In the genomic region with DNA sequence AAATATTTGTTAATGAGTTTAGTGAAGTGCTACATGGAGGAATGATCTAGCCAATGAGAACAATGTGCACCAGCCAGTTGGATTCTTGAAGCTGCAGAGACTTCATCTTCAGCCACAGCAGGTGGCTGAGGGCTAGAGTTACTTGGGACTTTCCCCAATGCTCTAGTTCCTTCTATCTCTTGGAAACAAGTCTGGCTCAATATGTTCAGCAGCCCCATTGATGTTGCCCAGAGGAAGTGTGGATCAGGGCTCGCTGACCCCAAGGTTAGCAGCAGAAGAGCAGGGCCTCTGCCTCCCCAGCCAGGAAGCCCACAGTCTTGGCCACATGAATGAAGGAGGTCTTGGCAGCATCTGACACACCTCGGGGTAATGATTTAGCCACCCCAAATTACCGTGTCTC, we compare ENCODE assay signal across 9 cellular contexts.
DNase-seq lines count a peak whose midpoint lies in the region; ATAC-seq and TF ChIP-seq lines count a peak whose summit lies in the region.
"Had no signal": no experiment of that assay in that cellular context is flagged by ENCODE, and none has a peak within 500 bp of the region (broad histone marks: within the 10 kb centered on the region; RNA-seq: fewer than 3 reads in every experiment).

No MANE protein-coding gene starts in this region.

- peak overlapping the region; percentile 72 for H3K4me3 Mint-ChIP-seq in activated naive CD4-positive, alpha-beta T cell treated with anti-CD3 and anti-CD28 coated beads, Interleukin-2, amount 10 ng/mL, durations not matched to agents 7 days and 5 days

- no peaks in the 10 kb centered on the region for H3K9me3 ChIP-seq in upper lobe of right lung

- H3K27me3 ChIP-seq in upper lobe of right lung = no peaks in the 10 kb centered on the region

- peak overlapping the region; percentile 67 for H3K27ac ChIP-seq in upper lobe of right lung

- peaks cover 26% of the 10 kb centered on the region for H3K4me1 Mint-ChIP-seq in activated naive CD4-positive, alpha-beta T cell treated with anti-CD3 and anti-CD28 coated beads, Interleukin-2, amount 10 ng/mL, durations not matched to agents 7 days and 5 days

- no peak overlapping the region for H3K4me3 ChIP-seq in upper lobe of right lung

- no peak for DNase-seq in activated naive CD4-positive, alpha-beta T cell treated with anti-CD3 and anti-CD28 coated beads, Interleukin-2, amount 10 ng/mL, durations not matched to agents 7 days and 5 days
- no peak for DNase-seq in activated naive CD4-positive, alpha-beta T cell treated with anti-CD3 and anti-CD28 coated beads, Interleukin-2, amount 50 U/mL, for 16 hours
- no peak for DNase-seq in upper lobe of right lung
- no peak for DNase-seq in middle frontal gyrus (ENCODE audit: extremely low spot score, low spot score)
- no peak for DNase-seq in NCI-H1930 (lab: John Stamatoyannopoulos, UW)
- DNase-seq in epidermal melanocyte (ENCODE audit: insufficient read length, low spot score) = no peak
- DNase-seq: Calu3 had no signal

- ATAC-seq in HG02870 (IDR thresholded peaks at IDR 0.05; ENCODE audit: unreplicated experiment) (peak; percentile 44), upper lobe of right lung (peak; percentile 54)

- H3K36me3 Mint-ChIP-seq in activated naive CD4-positive, alpha-beta T cell treated with anti-CD3 and anti-CD28 coated beads, Interleukin-2, amount 10 ng/mL, durations not matched to agents 7 days and 5 days = no peaks in the 10 kb centered on the region

- intact Hi-C loops in upper lobe of right lung (cut with DNase I) = no loop called here

- no peaks in the 10 kb centered on the region for H3K4me1 ChIP-seq in upper lobe of right lung

- no peak for TF ChIP-seq CTCF in upper lobe of right lung (IDR thresholded peaks at IDR 0.05)

- no peaks in the 10 kb centered on the region for H3K36me3 ChIP-seq in upper lobe of right lung

- peak; percentile 49; the same call in 1 of the 2 replicates for TF ChIP-seq POLR2A in Raji (IDR thresholded peaks at IDR 0.05; ENCODE audit: insufficient read depth, low read depth, low read length)

- no peaks in the 10 kb centered on the region for H3K9me3 Mint-ChIP-seq in activated naive CD4-positive, alpha-beta T cell treated with anti-CD3 and anti-CD28 coated beads, Interleukin-2, amount 10 ng/mL, durations not matched to agents 7 days and 5 days

- CTCF ChIA-PET in activated naive CD4-positive, alpha-beta T cell treated with anti-CD3 and anti-CD28 coated beads, Interleukin-2, amount 10 ng/mL, durations not matched to agents 7 days and 5 days (lab: Charles Lee) = no interaction called here

- H3K27ac Mint-ChIP-seq in activated naive CD4-positive, alpha-beta T cell treated with anti-CD3 and anti-CD28 coated beads, Interleukin-2, amount 10 ng/mL, durations not matched to agents 7 days and 5 days = no peak overlapping the region

- peaks cover 13% of the 10 kb centered on the region for H3K27me3 Mint-ChIP-seq in activated naive CD4-positive, alpha-beta T cell treated with anti-CD3 and anti-CD28 coated beads, Interleukin-2, amount 10 ng/mL, durations not matched to agents 7 days and 5 days
